In genomic region chr13:102680842-102681725, GRCh38 we compare ENCODE assay signal across 12 cellular contexts. TPM values are rescaled to one million over a fixed set of nuclear protein-coding genes. Genes with fewer than 3 reads are reported as not detected.
DNase-seq lines count a peak whose midpoint lies in the region; ATAC-seq and FAIRE-seq lines count a peak whose summit lies in the region.
"Had no signal": no experiment of that assay in that cellular context is flagged by ENCODE, and none has a peak within 500 bp of the region (broad histone marks: within the 10 kb centered on the region; RNA-seq: fewer than 3 reads in every experiment).

No MANE protein-coding gene starts in this region.

- no peak for FAIRE-seq in small intestine (lab: Jason Lieb, UNC)

- no peak overlapping the region for H3K14ac ChIP-seq in mesenchymal stem cell (ENCODE audit: low read length in 2 of 2)

- H2AFZ ChIP-seq in mesenchymal stem cell (ENCODE audit: low read depth, low read length) = no peak overlapping the region

- H2BK120ac ChIP-seq in mesenchymal stem cell (ENCODE audit: low read depth, low read length) = no peak overlapping the region

- no peak overlapping the region for H2BK12ac ChIP-seq in mesenchymal stem cell (ENCODE audit: low read length in 2 of 2)

- no peaks in the 10 kb centered on the region for H3K27me3 Mint-ChIP-seq in activated T-cell treated with anti-CD3 and anti-CD28 coated beads, Interleukin-2, amount 50 U/mL, for 24 hours
- no peaks in the 10 kb centered on the region for H3K27me3 Mint-ChIP-seq in activated naive CD8-positive, alpha-beta T cell treated with anti-CD3 and anti-CD28 coated beads, Interleukin-2, amount 50 U/mL, for 24 hours

- H3K9me3 ChIP-seq in small intestine (ENCODE audit: control insufficient read depth, low read depth) (no peaks in the 10 kb centered on the region), mesenchymal stem cell (ENCODE audit: control insufficient read depth, low read length) (peaks cover 25% of the 10 kb centered on the region)
- H3K9me3 ChIP-seq: lower lobe of right lung had no signal

- no peak for ATAC-seq in activated naive CD8-positive, alpha-beta T cell treated with anti-CD3 and anti-CD28 coated beads, Interleukin-2, amount 50 U/mL, for 24 hours
- ATAC-seq in HG02571 (IDR thresholded peaks at IDR 0.05; ENCODE audit: unreplicated experiment) = no peak

- no peaks in the 10 kb centered on the region for H3K79me1 ChIP-seq in mesenchymal stem cell (replicated peaks; ENCODE audit: low read length, poor library complexity, severe bottlenecking)

- peaks cover 37% of the 10 kb centered on the region for H3K4me1 Mint-ChIP-seq in activated T-cell treated with anti-CD3 and anti-CD28 coated beads, Interleukin-2, amount 50 U/mL, for 24 hours (ENCODE audit: low read depth)
- H3K4me1 Mint-ChIP-seq in activated naive CD8-positive, alpha-beta T cell treated with anti-CD3 and anti-CD28 coated beads, Interleukin-2, amount 50 U/mL, for 24 hours = peaks cover 22% of the 10 kb centered on the region

- no peak overlapping the region for H3K4me3 Mint-ChIP-seq in activated T-cell treated with anti-CD3 and anti-CD28 coated beads, Interleukin-2, amount 50 U/mL, for 24 hours
- no peak overlapping the region for H3K4me3 Mint-ChIP-seq in activated naive CD8-positive, alpha-beta T cell treated with anti-CD3 and anti-CD28 coated beads, Interleukin-2, amount 50 U/mL, for 24 hours

- H3K23ac ChIP-seq in mesenchymal stem cell (ENCODE audit: low read length in 2 of 2) = no peak overlapping the region

- H4K8ac ChIP-seq in mesenchymal stem cell (ENCODE audit: low read length) = no peak overlapping the region

- H2BK5ac ChIP-seq in mesenchymal stem cell (ENCODE audit: low read depth, low read length, poor library complexity, severe bottlenecking) = no peak overlapping the region

- no peak overlapping the region for H3K9ac ChIP-seq in mesenchymal stem cell (ENCODE audit: low read length)

- no peak overlapping the region for H3K4me3 ChIP-seq in small intestine (ENCODE audit: low read depth in 1 of 2, low read length in 2 of 2)
- peak overlapping the region in 1 of 2 experiments; percentile 7 for H3K4me3 ChIP-seq in mesenchymal stem cell (ENCODE audit: insufficient read depth in 1 of 2, low read depth in 1 of 2, low read length in 2 of 2)
- H3K4me3 ChIP-seq: lower lobe of right lung had no signal

- in situ Hi-C loops in KBM-7 (cut with MboI; ENCODE audit: low pct_unique_long_range_greater_than_20kb, low sequenced_read_pairs) = no loop called here

- no peak overlapping the region for H3K4me2 ChIP-seq in mesenchymal stem cell (ENCODE audit: low read length, poor library complexity, severe bottlenecking)

- H3K27me3 ChIP-seq in small intestine (ENCODE audit: control insufficient read depth in 2 of 2, insufficient read depth in 2 of 2, low read length in 2 of 2) (no peaks in the 10 kb centered on the region), mesenchymal stem cell (ENCODE audit: control insufficient read depth in 1 of 2, insufficient read depth in 1 of 2, low read length in 2 of 2) (no peaks in the 10 kb centered on the region)

- H3K36me3 ChIP-seq in small intestine (ENCODE audit: control insufficient read depth in 2 of 2, insufficient read depth in 2 of 2, low read length in 2 of 2) (peaks cover 0 to 4% of the 10 kb centered on the region in 2 donors), mesenchymal stem cell (ENCODE audit: control insufficient read depth in 1 of 2, insufficient read depth in 2 of 2, low read depth in 1 of 2, low read length in 2 of 2) (peaks cover 3 to 43% of the 10 kb centered on the region in 2 experiments)

- no peak overlapping the region for H2BK15ac ChIP-seq in mesenchymal stem cell (ENCODE audit: low read depth, poor library complexity, severe bottlenecking)

- H3K4ac ChIP-seq in mesenchymal stem cell (ENCODE audit: low read depth in 1 of 2, low read length in 2 of 2) = no peak overlapping the region

- H3K18ac ChIP-seq in mesenchymal stem cell (ENCODE audit: low read depth in 1 of 2, low read length in 2 of 2) = no peak overlapping the region

- no peak overlapping the region for H4K91ac ChIP-seq in mesenchymal stem cell (ENCODE audit: low read length)

- no peak for DNase-seq in activated T-cell treated with anti-CD3 and anti-CD28 coated beads, Interleukin-2, amount 50 U/mL, for 24 hours
- no peak for DNase-seq in activated T-cell treated with anti-CD3 and anti-CD28 coated beads, Interleukin-2, amount 50 U/mL, for 48 hours
- DNase-seq in KBM-7 = peak; percentile 47
- DNase-seq in activated naive CD8-positive, alpha-beta T cell treated with anti-CD3 and anti-CD28 coated beads, Interleukin-2, amount 50 U/mL, for 24 hours = no peak
- peak; percentile 5 for DNase-seq in small intestine
- DNase-seq in mucosa of gallbladder (ENCODE audit: low spot score) = no peak
- no peak for DNase-seq in mesenchymal stem cell
- DNase-seq: dermis blood vessel endothelial cell, lower lobe of right lung had no signal

- H3K27ac Mint-ChIP-seq in activated T-cell treated with anti-CD3 and anti-CD28 coated beads, Interleukin-2, amount 50 U/mL, for 24 hours = peak overlapping the region; percentile 63
- peak overlapping the region; percentile 12 for H3K27ac Mint-ChIP-seq in activated naive CD8-positive, alpha-beta T cell treated with anti-CD3 and anti-CD28 coated beads, Interleukin-2, amount 50 U/mL, for 24 hours

- WGBS in small intestine, 3 donors = 72 to 80% (median 75%) methylated on average over 5 of the region's 5 CpGs
- 100% methylated on average over 3 of the region's 5 CpGs for WGBS in mesenchymal stem cell

- no peaks in the 10 kb centered on the region for H3K9me3 Mint-ChIP-seq in activated T-cell treated with anti-CD3 and anti-CD28 coated beads, Interleukin-2, amount 50 U/mL, for 24 hours
- peaks cover 6% of the 10 kb centered on the region for H3K9me3 Mint-ChIP-seq in activated naive CD8-positive, alpha-beta T cell treated with anti-CD3 and anti-CD28 coated beads, Interleukin-2, amount 50 U/mL, for 24 hours

- no peak overlapping the region for H2AK5ac ChIP-seq in mesenchymal stem cell (ENCODE audit: low read length, severe bottlenecking)

- no peaks in the 10 kb centered on the region for H3K4me1 ChIP-seq in small intestine (ENCODE audit: control insufficient read depth in 2 of 2, insufficient read depth in 1 of 2, low read depth in 1 of 2, low read length in 1 of 2)
- H3K4me1 ChIP-seq in mesenchymal stem cell (ENCODE audit: control insufficient read depth, insufficient read depth, low read depth, low read length) = no peaks in the 10 kb centered on the region
- H3K4me1 ChIP-seq: lower lobe of right lung had no signal

- peaks cover 44% of the 10 kb centered on the region for H3K36me3 Mint-ChIP-seq in activated T-cell treated with anti-CD3 and anti-CD28 coated beads, Interleukin-2, amount 50 U/mL, for 24 hours (ENCODE audit: low read depth)
- peaks cover 25% of the 10 kb centered on the region for H3K36me3 Mint-ChIP-seq in activated naive CD8-positive, alpha-beta T cell treated with anti-CD3 and anti-CD28 coated beads, Interleukin-2, amount 50 U/mL, for 24 hours (ENCODE audit: low read depth)

- H3K27ac ChIP-seq in small intestine (ENCODE audit: low read depth in 1 of 2, low read length in 1 of 2) (no peak overlapping the region), mesenchymal stem cell (ENCODE audit: low read length, poor library complexity, severe bottlenecking) (no peak overlapping the region)
- H3K27ac ChIP-seq: lower lobe of right lung had no signal

RNA-seq across cellular contexts. Expression of gene METTL21C, which starts 13.8 kb away (rescaled TPM):
- polyA plus RNA-seq in small intestine = not detected
- 0.52 TPM for total RNA-seq in mucosa of gallbladder
- polyA plus RNA-seq in mesenchymal stem cell (2013, experiment 1 of 2) = not detected
- polyA plus RNA-seq in mesenchymal stem cell (2013, experiment 2 of 2) = not detected
- total RNA-seq: dermis blood vessel endothelial cell; lower lobe of right lung; T-helper 2 cell treated with Interferon-gamma antibody and Interleukin-4, amounts not matched to agents 100 ng/mL and 5 ng/mL, for 36 hours had no signal
- polyA plus RNA-seq: AG04450 had no signal

Comparison
In these comparisons a context has a peak if more than half of its experiments do, and no peak if none do; other contexts are left out.
1. DNase-seq: peak in KBM-7 (single experiment) and small intestine (single experiment); none in activated T-cell treated with anti-CD3 and anti-CD28 coated beads, Interleukin-2, amount 50 U/mL, for 24 hours (single experiment), activated T-cell treated with anti-CD3 and anti-CD28 coated beads, Interleukin-2, amount 50 U/mL, for 48 hours (0 of 2), activated naive CD8-positive, alpha-beta T cell treated with anti-CD3 and anti-CD28 coated beads, Interleukin-2, amount 50 U/mL, for 24 hours (single experiment), mucosa of gallbladder (single experiment) and mesenchymal stem cell (single experiment).